Comparison of ENCODE assay signal across 8 cellular contexts in genomic region chr17:10114931-10115535, GRCh38.
DNase-seq lines count a peak whose midpoint lies in the region; ATAC-seq, FAIRE-seq and TF ChIP-seq lines count a peak whose summit lies in the region.

No MANE protein-coding gene starts in this region.

- H3K4me3 ChIP-seq in KMS-11 (IDR thresholded peaks at IDR 0.05; ENCODE audit: insufficient read depth, low read depth, low read length) (no peak overlapping the region), muscle layer of duodenum (ENCODE audit: low read depth in 1 of 2, low read length in 2 of 2) (peak overlapping the region in 1 of 2 donors; percentile 34)
- H3K4me3 ChIP-seq in effector memory CD4-positive, alpha-beta T cell (ENCODE audit: insufficient read depth, low read depth, low read length, poor library complexity, severe bottlenecking) = no peak overlapping the region

- H3K36me3 Mint-ChIP-seq in activated CD8-positive, alpha-beta T cell treated with anti-CD3 and anti-CD28 coated beads, Interleukin-2, amount 10 ng/mL, durations not matched to agents 7 days and 5 days (ENCODE audit: low read depth) = peaks cover 3% of the 10 kb centered on the region
- peaks cover 0 to 3% of the 10 kb centered on the region in 2 donors for H3K36me3 Mint-ChIP-seq in stimulated activated naive B cell treated with anti-CD40 and anti-IgM and Interleukin-4, amounts not matched to agents 10 μg/mL and 1 μg/mL and 100 μg/mL, for 72 hours

- peak; percentile 46 for ATAC-seq in GM19043 (IDR thresholded peaks at IDR 0.05; ENCODE audit: low read depth, unreplicated experiment)
- peak; percentile 73 for ATAC-seq in activated CD8-positive, alpha-beta T cell treated with anti-CD3 and anti-CD28 coated beads, Interleukin-2, amount 10 ng/mL, durations not matched to agents 7 days and 5 days
- peak; percentile 64 to 66 for ATAC-seq in stimulated activated naive B cell treated with anti-CD40 and anti-IgM and Interleukin-4, amounts not matched to agents 10 μg/mL and 1 μg/mL and 100 μg/mL, for 72 hours (replicated peaks)

- DNase-seq in activated CD8-positive, alpha-beta T cell treated with anti-CD3 and anti-CD28 coated beads, Interleukin-2, amount 10 ng/mL, durations not matched to agents 7 days and 5 days = peak; percentile 71
- peak; percentile 34 to 61 (median 59) for DNase-seq in effector memory CD4-positive, alpha-beta T cell
- peak; percentile 84 for DNase-seq in stimulated activated naive B cell treated with anti-CD40 and anti-IgM and Interleukin-4, amounts not matched to agents 10 μg/mL and 1 μg/mL and 100 μg/mL, for 72 hours
- DNase-seq in D721Med (ENCODE audit: insufficient read length, low spot score) (no peak), ACHN (no peak)

- H3K9me3 ChIP-seq in effector memory CD4-positive, alpha-beta T cell (ENCODE audit: control insufficient read depth, low read length) = no peaks in the 10 kb centered on the region
- H3K9me3 ChIP-seq in muscle layer of duodenum (ENCODE audit: control insufficient read depth in 1 of 2, low read length in 2 of 2) = no peaks in the 10 kb centered on the region

- in situ Hi-C loops in ACHN (cut with HindIII; ENCODE audit: low pct_ligation_motif_present, low pct_unique_long_range_greater_than_20kb, low sequenced_read_pairs) = no loop called here

- CTCF ChIA-PET in activated CD8-positive, alpha-beta T cell treated with anti-CD3 and anti-CD28 coated beads, Interleukin-2, amount 10 ng/mL, durations not matched to agents 7 days and 5 days (lab: Charles Lee) = no interaction called here

- H4K20me1 ChIP-seq in KMS-11 (ENCODE audit: insufficient read depth) = no peaks in the 10 kb centered on the region

- POLR2A ChIA-PET in activated CD8-positive, alpha-beta T cell treated with anti-CD3 and anti-CD28 coated beads, Interleukin-2, amount 10 ng/mL, durations not matched to agents 7 days and 5 days (lab: Charles Lee) = no interaction called here

- H3K36me3 ChIP-seq in KMS-11 (ENCODE audit: insufficient read depth) = no peaks in the 10 kb centered on the region
- H3K36me3 ChIP-seq in effector memory CD4-positive, alpha-beta T cell (ENCODE audit: control insufficient read depth, insufficient read depth, low read length) = no peaks in the 10 kb centered on the region
- H3K36me3 ChIP-seq in muscle layer of duodenum (ENCODE audit: control insufficient read depth in 1 of 2, insufficient read depth in 2 of 2, low read length in 2 of 2) = no peaks in the 10 kb centered on the region

- peak overlapping the region; percentile 44; the same call in 1 of the 2 replicates for H2AFZ ChIP-seq in KMS-11 (ENCODE audit: low read depth)

- TF ChIP-seq CTCF in KMS-11 (conservative IDR thresholded peaks at IDR 0.05; ENCODE audit: low read depth, low read length) = no peak
- TF ChIP-seq CTCF in D721Med (IDR thresholded peaks at IDR 0.05; ENCODE audit: insufficient read depth, missing control alignments) = no peak

- H3K27ac ChIP-seq in KMS-11 = peak overlapping the region; percentile 71
- H3K27ac ChIP-seq in effector memory CD4-positive, alpha-beta T cell (ENCODE audit: insufficient read depth, low read length, poor library complexity, severe bottlenecking) = peak overlapping the region; percentile 66
- H3K27ac ChIP-seq in muscle layer of duodenum (ENCODE audit: low read length) = peak overlapping the region; percentile 80

- H3K9me3 Mint-ChIP-seq in activated CD8-positive, alpha-beta T cell treated with anti-CD3 and anti-CD28 coated beads, Interleukin-2, amount 10 ng/mL, durations not matched to agents 7 days and 5 days (ENCODE audit: insufficient read depth) = no peaks in the 10 kb centered on the region
- no peaks in the 10 kb centered on the region for H3K9me3 Mint-ChIP-seq in stimulated activated naive B cell treated with anti-CD40 and anti-IgM and Interleukin-4, amounts not matched to agents 10 μg/mL and 1 μg/mL and 100 μg/mL, for 72 hours

- peak overlapping the region; percentile 42 for H3K4me3 Mint-ChIP-seq in activated CD8-positive, alpha-beta T cell treated with anti-CD3 and anti-CD28 coated beads, Interleukin-2, amount 10 ng/mL, durations not matched to agents 7 days and 5 days
- H3K4me3 Mint-ChIP-seq in stimulated activated naive B cell treated with anti-CD40 and anti-IgM and Interleukin-4, amounts not matched to agents 10 μg/mL and 1 μg/mL and 100 μg/mL, for 72 hours = peak overlapping the region; percentile 66 to 74

- H3K27me3 ChIP-seq in KMS-11 (ENCODE audit: insufficient read depth, low read depth) = no peaks in the 10 kb centered on the region
- no peaks in the 10 kb centered on the region for H3K27me3 ChIP-seq in effector memory CD4-positive, alpha-beta T cell (replicated peaks; ENCODE audit: control insufficient read depth, insufficient read depth, low read length, poor library complexity, severe bottlenecking)
- no peaks in the 10 kb centered on the region for H3K27me3 ChIP-seq in muscle layer of duodenum (ENCODE audit: low read depth, low read length)

- peaks cover 52% of the 10 kb centered on the region for H3K4me1 Mint-ChIP-seq in activated CD8-positive, alpha-beta T cell treated with anti-CD3 and anti-CD28 coated beads, Interleukin-2, amount 10 ng/mL, durations not matched to agents 7 days and 5 days (ENCODE audit: low read depth)
- H3K4me1 Mint-ChIP-seq in stimulated activated naive B cell treated with anti-CD40 and anti-IgM and Interleukin-4, amounts not matched to agents 10 μg/mL and 1 μg/mL and 100 μg/mL, for 72 hours = peaks cover 61 to 79% of the 10 kb centered on the region in 2 donors

- peaks cover 4% of the 10 kb centered on the region for H3K27me3 Mint-ChIP-seq in activated CD8-positive, alpha-beta T cell treated with anti-CD3 and anti-CD28 coated beads, Interleukin-2, amount 10 ng/mL, durations not matched to agents 7 days and 5 days (ENCODE audit: low read depth)
- H3K27me3 Mint-ChIP-seq in stimulated activated naive B cell treated with anti-CD40 and anti-IgM and Interleukin-4, amounts not matched to agents 10 μg/mL and 1 μg/mL and 100 μg/mL, for 72 hours = no peaks in the 10 kb centered on the region

- H3K27ac Mint-ChIP-seq in activated CD8-positive, alpha-beta T cell treated with anti-CD3 and anti-CD28 coated beads, Interleukin-2, amount 10 ng/mL, durations not matched to agents 7 days and 5 days = peak overlapping the region; percentile 67
- peak overlapping the region; percentile 98 for H3K27ac Mint-ChIP-seq in stimulated activated naive B cell treated with anti-CD40 and anti-IgM and Interleukin-4, amounts not matched to agents 10 μg/mL and 1 μg/mL and 100 μg/mL, for 72 hours

- no peak for FAIRE-seq in D721Med (lab: Jason Lieb, UNC)

- H3K4me2 ChIP-seq in KMS-11 = peak overlapping the region; percentile 51

- H3K9ac ChIP-seq in KMS-11 = peak overlapping the region; percentile 25; the same call in 1 of the 2 replicates

- no peaks in the 10 kb centered on the region for H3K79me2 ChIP-seq in KMS-11 (ENCODE audit: insufficient read depth, low read depth)

- H3K4me1 ChIP-seq in KMS-11 (ENCODE audit: low read depth, poor library complexity, severe bottlenecking) = peaks cover 18% of the 10 kb centered on the region
- no peaks in the 10 kb centered on the region for H3K4me1 ChIP-seq in effector memory CD4-positive, alpha-beta T cell (ENCODE audit: control insufficient read depth, insufficient read depth, low read length, poor library complexity, severe bottlenecking)
- H3K4me1 ChIP-seq in muscle layer of duodenum (ENCODE audit: control insufficient read depth in 1 of 2, insufficient read depth in 2 of 2, low read length in 2 of 2) = peaks cover 10 to 56% of the 10 kb centered on the region in 2 donors

Comparison
In these comparisons a context has a peak if more than half of its experiments do, and no peak if none do; other contexts are left out.
1. DNase-seq: peak in activated CD8-positive, alpha-beta T cell treated with anti-CD3 and anti-CD28 coated beads, Interleukin-2, amount 10 ng/mL, durations not matched to agents 7 days and 5 days (single experiment), effector memory CD4-positive, alpha-beta T cell (3 of 3) and stimulated activated naive B cell treated with anti-CD40 and anti-IgM and Interleukin-4, amounts not matched to agents 10 μg/mL and 1 μg/mL and 100 μg/mL, for 72 hours (single experiment); none in D721Med (single experiment) and ACHN (single experiment).
2. Peak in every context shown above with its lines, with median percentiles within 50 percentile points of each other: ATAC-seq and H3K27ac ChIP-seq.